In genomic region chr2:102256874-102257462, GRCh38 we compare ENCODE assay signal across 20 cellular contexts. TPM values are rescaled to one million over a fixed set of nuclear protein-coding genes. Genes with fewer than 3 reads are reported as not detected.
DNase-seq lines count a peak whose midpoint lies in the region; ATAC-seq and TF ChIP-seq lines count a peak whose summit lies in the region.
"Had no signal": no experiment of that assay in that cellular context is flagged by ENCODE, and none has a peak within 500 bp of the region (broad histone marks: within the 10 kb centered on the region; RNA-seq: fewer than 3 reads in every experiment).

No MANE protein-coding gene starts in this region.

- no peak overlapping the region for H3K4me3 ChIP-seq in MM.1S (ENCODE audit: low read length)
- H3K4me3 ChIP-seq in mammary epithelial cell (replicated peaks in 1 of 3; ENCODE audit: insufficient read depth in 1 of 3, low read depth in 2 of 3, low read length in 3 of 3): no peak overlapping the region
- peak overlapping the region; percentile 42 for H3K4me3 ChIP-seq in psoas muscle
- H3K4me3 ChIP-seq: colonic mucosa, pancreas, testis had no signal

- H3K9me2 ChIP-seq in MM.1S (replicated peaks; ENCODE audit: insufficient read depth, low read length): no peaks in the 10 kb centered on the region

- H3K4me1 Mint-ChIP-seq in activated naive CD4-positive, alpha-beta T cell treated with anti-CD3 and anti-CD28 coated beads for 36 hours (ENCODE audit: low read depth): peaks cover 61% of the 10 kb centered on the region

- intact Hi-C loops in activated naive CD4-positive, alpha-beta T cell treated with anti-CD3 and anti-CD28 coated beads for 36 hours (cut with micrococcal nuclease): loop anchor here (5.0 kb wide), 2 partner anchors 480 to 540 kb away; a partner anchor contains a TSS
- intact Hi-C loops in mammary epithelial cell (cut with micrococcal nuclease): loop anchor here (10.0 kb wide), 1 partner anchor 358 kb away; the partner anchor contains the start of gene SLC9A2
- intact Hi-C loops in psoas muscle (cut with DNase I): no loop called here

- H2AFZ ChIP-seq in MM.1S (ENCODE audit: low read length) (no peak overlapping the region), mammary epithelial cell (ENCODE audit: low read depth, low read length) (peak overlapping the region; percentile 18)

- no peak overlapping the region for H3K27ac ChIP-seq in MM.1S (ENCODE audit: low read length)
- H3K27ac ChIP-seq in mammary epithelial cell (ENCODE audit: insufficient read depth, low read depth, low read length): no peak overlapping the region
- H3K27ac ChIP-seq in psoas muscle: peak overlapping the region; percentile 78
- H3K27ac ChIP-seq: colonic mucosa, pancreas, testis had no signal

- dilution Hi-C loops in mammary epithelial cell (cut with HindIII; ENCODE audit: low sequenced_read_pairs): no loop called here

- peak in 3 of 4 donors; percentile 56 to 78 (median 57) for ATAC-seq in psoas muscle
- no peak for ATAC-seq in HG03521 (IDR thresholded peaks at IDR 0.05; ENCODE audit: unreplicated experiment)
- ATAC-seq: activated CD4-positive, CD25-positive, alpha-beta regulatory T cell treated with anti-CD3 and anti-CD28 coated beads, Interleukin-2, amount 50 U/mL, for 24 hours; left ventricle myocardium superior had no signal

- no peaks in the 10 kb centered on the region for H4K20me1 ChIP-seq in MM.1S (ENCODE audit: insufficient read depth, low read length)
- no peaks in the 10 kb centered on the region for H4K20me1 ChIP-seq in mammary epithelial cell (ENCODE audit: insufficient read depth, low read length)

- H3K27me3 ChIP-seq in MM.1S (replicated peaks; ENCODE audit: insufficient read depth, low read length): no peaks in the 10 kb centered on the region
- no peaks in the 10 kb centered on the region for H3K27me3 ChIP-seq in mammary epithelial cell (ENCODE audit: insufficient read depth, low read length)
- no peaks in the 10 kb centered on the region for H3K27me3 ChIP-seq in psoas muscle (ENCODE audit: insufficient read depth in 3 of 3, low read length in 2 of 3)
- H3K27me3 ChIP-seq: colonic mucosa, testis had no signal

- H3K9ac ChIP-seq in MM.1S (ENCODE audit: low read length) (no peak overlapping the region), mammary epithelial cell (ENCODE audit: insufficient read depth, low read length) (no peak overlapping the region)

- WGBS in mammary epithelial cell (ENCODE audit: low coverage, missing lambda C conversion rate): 83% methylated on average over 4 of the region's 5 CpGs
- 54 to 65% (median 60%) methylated on average over 5 of the region's 5 CpGs for WGBS in psoas muscle, 3 donors

- CTCF ChIA-PET in activated naive CD4-positive, alpha-beta T cell treated with anti-CD3 and anti-CD28 coated beads for 36 hours (lab: Charles Lee): interaction anchor here (1.1 to 1.7 kb wide), 4 partner anchors 16 to 236 kb away, joined by 3 to 6 read pairs (median 4); no protein-coding TSS in a partner anchor
- CTCF ChIA-PET in mammary epithelial cell (lab: Charles Lee; ENCODE audit: low non-redundant PET): no interaction called here

- H3K9me3 Mint-ChIP-seq in activated naive CD4-positive, alpha-beta T cell treated with anti-CD3 and anti-CD28 coated beads for 36 hours: peaks cover 4% of the 10 kb centered on the region

- no peaks in the 10 kb centered on the region for H3F3A ChIP-seq in MM.1S (ENCODE audit: insufficient read depth, low read length)

- H3K4me2 ChIP-seq in MM.1S (ENCODE audit: low read depth, low read length): 0 out of 2 replicates have a peak overlapping the region, but pooled peaks have one; percentile 19
- no peak overlapping the region for H3K4me2 ChIP-seq in mammary epithelial cell (ENCODE audit: insufficient read depth, low read depth, low read length)

- H3K27me3 Mint-ChIP-seq in activated naive CD4-positive, alpha-beta T cell treated with anti-CD3 and anti-CD28 coated beads for 36 hours (ENCODE audit: low read depth): no peaks in the 10 kb centered on the region

- H3K79me2 ChIP-seq in MM.1S (ENCODE audit: low read length) (no peaks in the 10 kb centered on the region), mammary epithelial cell (ENCODE audit: insufficient read depth, low read length) (no peaks in the 10 kb centered on the region)

- peaks cover 2% of the 10 kb centered on the region for H3K36me3 Mint-ChIP-seq in activated naive CD4-positive, alpha-beta T cell treated with anti-CD3 and anti-CD28 coated beads for 36 hours (ENCODE audit: low read depth)

- H3K27ac Mint-ChIP-seq in activated naive CD4-positive, alpha-beta T cell treated with anti-CD3 and anti-CD28 coated beads for 36 hours: peak overlapping the region; percentile 95

- no peak for DNase-seq in activated naive CD4-positive, alpha-beta T cell treated with anti-CD3 and anti-CD28 coated beads for 36 hours
- DNase-seq in activated naive CD4-positive, alpha-beta T cell treated with Interleukin-2 at 50 U/mL for 16 hours: no peak
- DNase-seq in MM.1S: no peak
- no peak for DNase-seq in mammary epithelial cell
- DNase-seq in psoas muscle: no peak
- DNase-seq in 8988T: no peak
- no peak for DNase-seq in GDM1 (lab: John Stamatoyannopoulos, UW)
- DNase-seq: activated T-cell treated with anti-CD3 and anti-CD28 coated beads, Interleukin-2, amount 50 U/mL, for 1 hour; Caco-2; colonic mucosa; left ventricle myocardium superior; NCI-H187; pancreas; SIG-M5; stimulated activated CD4-positive, alpha-beta T cell treated with anti-CD3 and anti-CD28 coated beads, Interleukin-4, amount 100 ng/mL, for 24 hours; stimulated activated CD8-positive, alpha-beta memory T cell treated with anti-CD3 and anti-CD28 coated beads, Interleukin-4, amount 100 ng/mL, for 48 hours; testis had no signal

- no peak for TF ChIP-seq CTCF in MM.1S (IDR thresholded peaks at IDR 0.05; ENCODE audit: low read length)
- TF ChIP-seq CTCF in mammary epithelial cell (conservative IDR thresholded peaks at IDR 0.05 in 1 of 2, IDR thresholded peaks at IDR 0.05 in 1 of 2; ENCODE audit: extremely low read depth in 1 of 2, insufficient read depth in 1 of 2, low read depth in 1 of 2, low read length in 2 of 2): no peak
- TF ChIP-seq CTCF in psoas muscle (IDR thresholded peaks at IDR 0.05): no peak

- no TSS peak for BruUV-seq in mammary epithelial cell (replicated peaks; lab: Mats Ljungman, UMichigan)

- no peaks in the 10 kb centered on the region for H3K36me3 ChIP-seq in MM.1S (replicated peaks; ENCODE audit: insufficient read depth, low read length)
- no peaks in the 10 kb centered on the region for H3K36me3 ChIP-seq in mammary epithelial cell (ENCODE audit: insufficient read depth, low read length)
- no peaks in the 10 kb centered on the region for H3K36me3 ChIP-seq in psoas muscle (ENCODE audit: insufficient read depth in 1 of 2, low read depth in 1 of 2)
- H3K36me3 ChIP-seq: colonic mucosa, pancreas had no signal

- H3K4me1 ChIP-seq in MM.1S (ENCODE audit: low read length): no peaks in the 10 kb centered on the region
- peaks cover 13% of the 10 kb centered on the region for H3K4me1 ChIP-seq in mammary epithelial cell (ENCODE audit: insufficient read depth, low read length)
- peaks cover 21% of the 10 kb centered on the region for H3K4me1 ChIP-seq in psoas muscle
- H3K4me1 ChIP-seq: colonic mucosa, testis had no signal

- H3K9me3 ChIP-seq in MM.1S (replicated peaks; ENCODE audit: insufficient read depth, low read length): no peaks in the 10 kb centered on the region
- no peaks in the 10 kb centered on the region for H3K9me3 ChIP-seq in mammary epithelial cell (replicated peaks; ENCODE audit: insufficient read depth, low read length)
- no peaks in the 10 kb centered on the region for H3K9me3 ChIP-seq in psoas muscle
- H3K9me3 ChIP-seq: colonic mucosa, pancreas, testis had no signal

- in situ Hi-C loops in mammary epithelial cell (cut with MboI; ENCODE audit: low sequenced_read_pairs in 2 of 2): loop anchor here in 1 of 2 donors (5.0 to 10.0 kb wide), 3 partner anchors 40 to 188 kb away; partner anchors contain the start of gene IL18R1

- H3K4me3 Mint-ChIP-seq in activated naive CD4-positive, alpha-beta T cell treated with anti-CD3 and anti-CD28 coated beads for 36 hours: no peak overlapping the region

RNA-seq across cellular contexts. Expression of gene IL1RL1, which starts 54.4 kb away (rescaled TPM):
- total RNA-seq in activated naive CD4-positive, alpha-beta T cell treated with anti-CD3 and anti-CD28 coated beads for 36 hours: under 1 TPM; 0.22 to 0.43 TPM
- total RNA-seq in mammary epithelial cell (1 to 10 TPM in 1 of 2 donors, not detected in 1; 5.5 TPM), psoas muscle (10 to 100 TPM in 1 of 4 donors, 1 to 10 TPM in 2, under 1 TPM in 1; 0.43 to 10.4 (median 3.2) TPM)
- polyA plus RNA-seq in mammary epithelial cell (0.09 TPM), psoas muscle (10 to 100 TPM in 1 of 3 donors, 1 to 10 TPM in 1, under 1 TPM in 1; 0.48 to 13.1 (median 2.9) TPM)
- polyA minus RNA-seq in mammary epithelial cell: not detected
- total RNA-seq: Caco-2, frontal cortex had no signal

Comparison
In these comparisons a context has a peak if more than half of its experiments do, and no peak if none do; other contexts are left out.
1. intact Hi-C loops: an anchor here in activated naive CD4-positive, alpha-beta T cell treated with anti-CD3 and anti-CD28 coated beads for 36 hours (5.0 kb wide) and mammary epithelial cell (10.0 kb wide); none called in psoas muscle.